ENCODE assay signal across 1 cellular context in genomic region chr14:76181546-76181945, GRCh38.
TF ChIP-seq lines count a peak whose summit lies in the region.

No MANE protein-coding gene starts in this region.

TF ChIP-seq in H1, 55 proteins besides CTCF, POLR2A, EP300 and RAD21 (continued from another document):
- TF ChIP-seq E2F6 (IDR thresholded peaks at IDR 0.05) (no peak), CREB1 (IDR thresholded peaks at IDR 0.05) (no peak)
